ENCODE assay signal across 13 cellular contexts in genomic region chr9:79615038-79615437, GRCh38.
"Had no signal": no experiment of that assay in that cellular context is flagged by ENCODE, and none has a peak within 500 bp of the region (broad histone marks: within the 10 kb centered on the region; RNA-seq: fewer than 3 reads in every experiment).

No MANE protein-coding gene starts in this region.

- DNase-seq: activated CD4-positive, alpha-beta memory T cell treated with anti-CD3 and anti-CD28 coated beads, Interleukin-2, amount 10 ng/mL, durations not matched to agents 7 days and 5 days; activated CD4-positive, alpha-beta T cell treated with anti-CD3 and anti-CD28 coated beads for 1 hour; activated effector memory CD4-positive, alpha-beta T cell treated with Interleukin-2 at 50 U/mL for 16 hours; activated T-cell treated with anti-CD3 and anti-CD28 coated beads, Interleukin-2, amount 50 U/mL, for 24 hours; adrenal gland; cortex of kidney; effector CD8-positive, alpha-beta T cell; heart left ventricle; immature natural killer cell; stimulated activated naive CD8-positive, alpha-beta T cell treated with anti-CD3 and anti-CD28 coated beads, Interleukin-15, amount 100 ng/mL, for 72 hours; T-cell; T-helper 9 cell had no signal

- H3K27me3 ChIP-seq: adrenal gland, heart left ventricle had no signal

- ATAC-seq: heart left ventricle; sciatic nerve; stimulated activated naive CD8-positive, alpha-beta T cell treated with anti-CD3 and anti-CD28 coated beads, Interleukin-15, amount 100 ng/mL, for 72 hours; T-cell had no signal

- H3K9me3 ChIP-seq: adrenal gland, heart left ventricle had no signal

- H3K4me3 ChIP-seq: adrenal gland, heart left ventricle had no signal

- H3K27ac ChIP-seq: adrenal gland had no signal

- H3K36me3 ChIP-seq: adrenal gland, heart left ventricle had no signal
